2 cellular contexts compared by ENCODE assay signal in the genomic region with DNA sequence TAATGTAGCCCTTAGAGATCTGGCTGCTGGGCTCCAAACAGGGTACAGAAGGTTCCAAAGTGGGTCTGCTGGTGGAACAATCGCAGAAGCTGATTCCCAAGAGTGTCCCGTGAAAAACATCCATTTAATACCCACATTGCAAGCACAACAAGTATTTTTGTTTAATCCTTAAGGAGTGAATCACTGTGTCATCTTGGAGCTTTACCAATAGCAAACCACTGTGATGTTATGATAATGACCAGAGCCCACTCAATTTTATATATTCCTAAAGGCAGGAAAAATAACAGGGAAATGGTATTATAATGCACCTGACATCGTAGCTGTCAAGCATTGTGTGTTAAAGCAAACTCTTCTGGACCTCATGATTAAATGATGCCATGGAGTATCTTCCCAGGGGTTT.
TF ChIP-seq lines count a peak whose summit lies in the region.

No MANE protein-coding gene starts in this region.

TF ChIP-seq in SK-N-SH treated with all-trans-retinoic acid at 6 μM for 48 hours, 23 proteins besides CTCF, POLR2A, EP300 and RAD21 (continued from another document):
- TF ChIP-seq, protein P1, sequence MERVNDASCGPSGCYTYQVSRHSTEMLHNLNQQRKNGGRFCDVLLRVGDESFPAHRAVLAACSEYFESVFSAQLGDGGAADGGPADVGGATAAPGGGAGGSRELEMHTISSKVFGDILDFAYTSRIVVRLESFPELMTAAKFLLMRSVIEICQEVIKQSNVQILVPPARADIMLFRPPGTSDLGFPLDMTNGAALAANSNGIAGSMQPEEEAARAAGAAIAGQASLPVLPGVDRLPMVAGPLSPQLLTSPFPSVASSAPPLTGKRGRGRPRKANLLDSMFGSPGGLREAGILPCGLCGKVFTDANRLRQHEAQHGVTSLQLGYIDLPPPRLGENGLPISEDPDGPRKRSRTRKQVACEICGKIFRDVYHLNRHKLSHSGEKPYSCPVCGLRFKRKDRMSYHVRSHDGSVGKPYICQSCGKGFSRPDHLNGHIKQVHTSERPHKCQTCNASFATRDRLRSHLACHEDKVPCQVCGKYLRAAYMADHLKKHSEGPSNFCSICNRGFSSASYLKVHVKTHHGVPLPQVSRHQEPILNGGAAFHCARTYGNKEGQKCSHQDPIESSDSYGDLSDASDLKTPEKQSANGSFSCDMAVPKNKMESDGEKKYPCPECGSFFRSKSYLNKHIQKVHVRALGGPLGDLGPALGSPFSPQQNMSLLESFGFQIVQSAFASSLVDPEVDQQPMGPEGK (CRISPR knock-in tag; IDR thresholded peaks at IDR 0.05; ENCODE audit: borderline replicate concordance): no peak
- no peak for TF ChIP-seq BACH2 (CRISPR knock-in tag; IDR thresholded peaks at IDR 0.05; ENCODE audit: borderline replicate concordance)
- TF ChIP-seq, protein P2, sequence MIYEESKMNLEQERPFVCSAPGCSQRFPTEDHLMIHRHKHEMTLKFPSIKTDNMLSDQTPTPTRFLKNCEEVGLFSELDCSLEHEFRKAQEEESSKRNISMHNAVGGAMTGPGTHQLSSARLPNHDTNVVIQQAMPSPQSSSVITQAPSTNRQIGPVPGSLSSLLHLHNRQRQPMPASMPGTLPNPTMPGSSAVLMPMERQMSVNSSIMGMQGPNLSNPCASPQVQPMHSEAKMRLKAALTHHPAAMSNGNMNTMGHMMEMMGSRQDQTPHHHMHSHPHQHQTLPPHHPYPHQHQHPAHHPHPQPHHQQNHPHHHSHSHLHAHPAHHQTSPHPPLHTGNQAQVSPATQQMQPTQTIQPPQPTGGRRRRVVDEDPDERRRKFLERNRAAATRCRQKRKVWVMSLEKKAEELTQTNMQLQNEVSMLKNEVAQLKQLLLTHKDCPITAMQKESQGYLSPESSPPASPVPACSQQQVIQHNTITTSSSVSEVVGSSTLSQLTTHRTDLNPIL (CRISPR knock-in tag; IDR thresholded peaks at IDR 0.05; ENCODE audit: low read depth): no peak
- no peak for TF ChIP-seq GLIS3 (CRISPR knock-in tag; IDR thresholded peaks at IDR 0.05)
- TF ChIP-seq ISL1 (CRISPR knock-in tag; IDR thresholded peaks at IDR 0.05): no peak
- TF ChIP-seq RARB (CRISPR knock-in tag; IDR thresholded peaks at IDR 0.05): no peak
- TF ChIP-seq CSDC2 (CRISPR knock-in tag; IDR thresholded peaks at IDR 0.05): no peak
TF ChIP-seq in SK-N-SH treated with all-trans-retinoic acid at 6 μM for 48 hours: peak in this region for 0.

TF ChIP-seq in GM23338, 12 proteins besides CTCF, POLR2A, EP300 and RAD21 (continued from another document):
- TF ChIP-seq, protein P3, sequence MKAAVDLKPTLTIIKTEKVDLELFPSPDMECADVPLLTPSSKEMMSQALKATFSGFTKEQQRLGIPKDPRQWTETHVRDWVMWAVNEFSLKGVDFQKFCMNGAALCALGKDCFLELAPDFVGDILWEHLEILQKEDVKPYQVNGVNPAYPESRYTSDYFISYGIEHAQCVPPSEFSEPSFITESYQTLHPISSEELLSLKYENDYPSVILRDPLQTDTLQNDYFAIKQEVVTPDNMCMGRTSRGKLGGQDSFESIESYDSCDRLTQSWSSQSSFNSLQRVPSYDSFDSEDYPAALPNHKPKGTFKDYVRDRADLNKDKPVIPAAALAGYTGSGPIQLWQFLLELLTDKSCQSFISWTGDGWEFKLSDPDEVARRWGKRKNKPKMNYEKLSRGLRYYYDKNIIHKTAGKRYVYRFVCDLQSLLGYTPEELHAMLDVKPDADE (IDR thresholded peaks at IDR 0.05): no peak
- TF ChIP-seq, protein P4, sequence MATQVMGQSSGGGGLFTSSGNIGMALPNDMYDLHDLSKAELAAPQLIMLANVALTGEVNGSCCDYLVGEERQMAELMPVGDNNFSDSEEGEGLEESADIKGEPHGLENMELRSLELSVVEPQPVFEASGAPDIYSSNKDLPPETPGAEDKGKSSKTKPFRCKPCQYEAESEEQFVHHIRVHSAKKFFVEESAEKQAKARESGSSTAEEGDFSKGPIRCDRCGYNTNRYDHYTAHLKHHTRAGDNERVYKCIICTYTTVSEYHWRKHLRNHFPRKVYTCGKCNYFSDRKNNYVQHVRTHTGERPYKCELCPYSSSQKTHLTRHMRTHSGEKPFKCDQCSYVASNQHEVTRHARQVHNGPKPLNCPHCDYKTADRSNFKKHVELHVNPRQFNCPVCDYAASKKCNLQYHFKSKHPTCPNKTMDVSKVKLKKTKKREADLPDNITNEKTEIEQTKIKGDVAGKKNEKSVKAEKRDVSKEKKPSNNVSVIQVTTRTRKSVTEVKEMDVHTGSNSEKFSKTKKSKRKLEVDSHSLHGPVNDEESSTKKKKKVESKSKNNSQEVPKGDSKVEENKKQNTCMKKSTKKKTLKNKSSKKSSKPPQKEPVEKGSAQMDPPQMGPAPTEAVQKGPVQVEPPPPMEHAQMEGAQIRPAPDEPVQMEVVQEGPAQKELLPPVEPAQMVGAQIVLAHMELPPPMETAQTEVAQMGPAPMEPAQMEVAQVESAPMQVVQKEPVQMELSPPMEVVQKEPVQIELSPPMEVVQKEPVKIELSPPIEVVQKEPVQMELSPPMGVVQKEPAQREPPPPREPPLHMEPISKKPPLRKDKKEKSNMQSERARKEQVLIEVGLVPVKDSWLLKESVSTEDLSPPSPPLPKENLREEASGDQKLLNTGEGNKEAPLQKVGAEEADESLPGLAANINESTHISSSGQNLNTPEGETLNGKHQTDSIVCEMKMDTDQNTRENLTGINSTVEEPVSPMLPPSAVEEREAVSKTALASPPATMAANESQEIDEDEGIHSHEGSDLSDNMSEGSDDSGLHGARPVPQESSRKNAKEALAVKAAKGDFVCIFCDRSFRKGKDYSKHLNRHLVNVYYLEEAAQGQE (IDR thresholded peaks at IDR 0.05; ENCODE audit: unreplicated experiment): no peak
- TF ChIP-seq JUNB (IDR thresholded peaks at IDR 0.05; ENCODE audit: unreplicated experiment): no peak
- no peak for TF ChIP-seq STAT1 (IDR thresholded peaks at IDR 0.05; ENCODE audit: unreplicated experiment)
